Comparison of ENCODE assay signal across 16 cellular contexts in genomic region chr17:49952912-49953497, GRCh38. TPM values are rescaled to one million over a fixed set of nuclear protein-coding genes. Genes with fewer than 3 reads are reported as not detected.
DNase-seq lines count a peak whose midpoint lies in the region; ATAC-seq and TF ChIP-seq lines count a peak whose summit lies in the region.
"Had no signal": no experiment of that assay in that cellular context is flagged by ENCODE, and none has a peak within 500 bp of the region (broad histone marks: within the 10 kb centered on the region; RNA-seq: fewer than 3 reads in every experiment).

No MANE protein-coding gene starts in this region.

- H3K4me1 ChIP-seq in HCT116 (ENCODE audit: control insufficient read depth in 1 of 2, insufficient read depth in 2 of 2, low read length in 2 of 2) (peaks cover 20 to 29% of the 10 kb centered on the region in 2 experiments), lung (ENCODE audit: control insufficient read depth in 2 of 2, insufficient read depth in 2 of 2, low read length in 2 of 2) (no peaks in the 10 kb centered on the region)
- H3K4me1 ChIP-seq: body of pancreas, SJCRH30, transverse colon had no signal

- POLR2A ChIA-PET in HCT116 (lab: Charles Lee) = interaction anchor here (0.9 to 1.2 kb wide), 2 partner anchors 43 to 45 kb away, joined by 3 to 5 read pairs; no protein-coding TSS in a partner anchor

- H3K4me3 ChIP-seq in HCT116 (replicated peaks in 1 of 2; ENCODE audit: low read depth in 1 of 2, low read length in 2 of 2) = no peak overlapping the region
- H3K4me3 ChIP-seq in lung = no peak overlapping the region
- H3K4me3 ChIP-seq: body of pancreas, dorsolateral prefrontal cortex, GM23248, heart left ventricle, SJCRH30, skin epidermis, transverse colon had no signal

- no peak for TF ChIP-seq POLR2A in HCT116 (IDR thresholded peaks at IDR 0.05; ENCODE audit: borderline replicate concordance, extremely low read depth, insufficient read depth, insufficient read length)

- RAD21 ChIA-PET in HCT116 (lab: Charles Lee; ENCODE audit: low non-redundant PET in 1 of 2, low total read pairs in 2 of 2, uncharacterized antibody in 2 of 2, unreplicated experiment in 2 of 2) = interaction anchor here (0.7 to 2.1 kb wide), 4 partner anchors 44 to 73 kb away, joined by 3 to 27 read pairs (median 14); no protein-coding TSS in a partner anchor

- H3K4me2 ChIP-seq in HCT116 (ENCODE audit: low read length) = no peak overlapping the region

- H3K79me2 ChIP-seq in HCT116 (ENCODE audit: insufficient read depth, low read length) = no peaks in the 10 kb centered on the region

- TF ChIP-seq CTCF in HCT116 (IDR thresholded peaks at IDR 0.05 in 2 of 3, conservative IDR thresholded peaks at IDR 0.05 in 1 of 3; ENCODE audit: borderline replicate concordance in 1 of 3, insufficient read depth in 1 of 3, low read depth in 2 of 3, low read length in 2 of 3) (no peak), lung (IDR thresholded peaks at IDR 0.05; ENCODE audit: control extremely low read depth, extremely low read depth) (no peak)

- H3K27me3 ChIP-seq in HCT116 (ENCODE audit: insufficient read depth, low read length) (no peaks in the 10 kb centered on the region; the same call in 1 of the 2 replicates), lung (ENCODE audit: control insufficient read depth, insufficient read depth) (no peaks in the 10 kb centered on the region)
- H3K27me3 ChIP-seq: body of pancreas had no signal

- no peaks in the 10 kb centered on the region for H3K9me2 ChIP-seq in HCT116 (ENCODE audit: insufficient read depth)

- ATAC-seq in HCT116 (peak; percentile 12), lung (ENCODE audit: insufficient read depth, low FRiP score) (peak; percentile 21), GM19397 (IDR thresholded peaks at IDR 0.05; ENCODE audit: unreplicated experiment) (no peak)

- 67 to 75% methylated on average over 8 of the region's 8 CpGs for WGBS in lung, 2 donors

- no peaks in the 10 kb centered on the region for H4K20me1 ChIP-seq in HCT116 (ENCODE audit: insufficient read depth)

- H3K36me3 ChIP-seq in HCT116 (ENCODE audit: control insufficient read depth in 1 of 2, insufficient read depth in 2 of 2, low read length in 2 of 2) (no peaks in the 10 kb centered on the region), lung (ENCODE audit: control insufficient read depth in 2 of 2, insufficient read depth in 2 of 2, low read length in 2 of 2) (no peaks in the 10 kb centered on the region)
- H3K36me3 ChIP-seq: heart left ventricle, SJCRH30, transverse colon had no signal

- DNase-seq in A172 (ENCODE audit: low spot score) = peak; percentile 59
- no peak for DNase-seq in HCT116 (ENCODE audit: low read depth, low spot score)
- DNase-seq in UCSD-AML1 (lab: John Stamatoyannopoulos, UW; ENCODE audit: unreplicated experiment) = peak; percentile 48
- DNase-seq in lung (ENCODE audit: low spot score) = no peak
- DNase-seq in NCI-H2029 treated with DMSO at 0.1 percent for 48 hours (lab: John Stamatoyannopoulos, UW) = no peak
- no peak for DNase-seq in NCI-H1105 treated with DMSO at 0.1 percent for 48 hours (lab: John Stamatoyannopoulos, UW)
- DNase-seq in KG1 (lab: John Stamatoyannopoulos, UW) = no peak

- H3K27ac ChIP-seq in HCT116 (ENCODE audit: low read depth, low read length) = no peak overlapping the region
- no peak overlapping the region for H3K27ac ChIP-seq in lung (ENCODE audit: low read depth in 1 of 2, low read length in 1 of 2)
- H3K27ac ChIP-seq: body of pancreas, dorsolateral prefrontal cortex, GM23248, heart left ventricle, SJCRH30, skin epidermis, transverse colon had no signal

- BruUV-seq in HCT116 (replicated peaks; lab: Mats Ljungman, UMichigan) = no TSS peak

- H2AFZ ChIP-seq in HCT116 (ENCODE audit: low read depth, low read length, poor library complexity, severe bottlenecking) = no peak overlapping the region
- H2AFZ ChIP-seq: GM23248 had no signal

- H3K9ac ChIP-seq in HCT116 (ENCODE audit: low read length) = no peak overlapping the region
- H3K9ac ChIP-seq: GM23248 had no signal

- intact Hi-C loops in HCT116 (cut with micrococcal nuclease) = loop anchor here (1.0 kb wide), 1 partner anchor 43 kb away; no protein-coding TSS in a partner anchor

- TF ChIP-seq RAD21 in HCT116 (IDR thresholded peaks at IDR 0.05; ENCODE audit: low read depth) = no peak

- no peaks in the 10 kb centered on the region for H3K9me3 ChIP-seq in HCT116 (ENCODE audit: control insufficient read depth in 1 of 2, insufficient read depth in 1 of 2, low read depth in 1 of 2, low read length in 2 of 2)
- H3K9me3 ChIP-seq in lung (ENCODE audit: control insufficient read depth in 2 of 2, insufficient read depth in 1 of 2, low read length in 1 of 2) = no peaks in the 10 kb centered on the region
- H3K9me3 ChIP-seq: body of pancreas, heart left ventricle, SJCRH30, transverse colon had no signal

- CTCF ChIA-PET in HCT116 (lab: Charles Lee) = interaction anchor here (0.8 to 3.9 kb wide), 25 partner anchors 9 to 141 kb away, joined by 3 to 53 read pairs (median 6); partner anchors contain the start of genes DLX3 and DLX4

TF ChIP-seq in HCT116, 20 proteins besides CTCF, POLR2A, EP300 and RAD21:
- no peak for TF ChIP-seq CEBPB (IDR thresholded peaks at IDR 0.05; ENCODE audit: low read depth)
- peak; percentile 61 for TF ChIP-seq TCF7L2 (IDR thresholded peaks at IDR 0.05; ENCODE audit: borderline replicate concordance, extremely low read depth, insufficient read depth, insufficient read length)

RNA-seq across cellular contexts. Expression of gene DLX4, which starts 16.0 kb away (rescaled TPM):
- total RNA-seq in A172 (2014; rRNA removed; shearing (Covaris generic)) = 1.7 and 2.5 TPM in 2 replicates
- total RNA-seq in HCT116 (2021; ENCODE audit: unreplicated experiment) (14.0 TPM), lung (1 to 10 TPM in 1 of 2 donors, under 1 TPM in 1; 0.51 to 2.2 TPM)
- polyA plus RNA-seq in HCT116 (2012) = 11.5 and 12.4 TPM in 2 replicates
- polyA plus RNA-seq in lung = under 1 TPM; 0.45 to 0.93 TPM
- total RNA-seq: body of pancreas, GM23248, transverse colon had no signal

RNA-seq across cellular contexts. Expression of gene DLX3, which starts 42.0 kb away (rescaled TPM):
- total RNA-seq in A172 (2014; rRNA removed; shearing (Covaris generic)) = not detected in 2 replicates
- total RNA-seq in HCT116 (2021; ENCODE audit: unreplicated experiment) (not detected), lung (1 to 10 TPM in 1 of 2 donors, under 1 TPM in 1; 0.52 to 1.3 TPM)
- 0.04 TPM in 1 of 2 replicates, not detected in the other for polyA plus RNA-seq in HCT116 (2012)
- polyA plus RNA-seq in lung = under 1 TPM; 0.17 to 0.77 TPM
- total RNA-seq: body of pancreas; CD8-positive, alpha-beta T cell; SJCRH30; transverse colon had no signal

Comparison
In these comparisons a context has a peak if more than half of its experiments do, and no peak if none do; other contexts are left out.
1. DNase-seq: peak in A172 (single experiment) and UCSD-AML1 (single experiment); none in HCT116 (single experiment), lung (single experiment), NCI-H2029 treated with DMSO at 0.1 percent for 48 hours (single experiment), NCI-H1105 treated with DMSO at 0.1 percent for 48 hours (single experiment) and KG1 (single experiment).